Comparison of ENCODE assay signal across 9 cellular contexts in the genomic region with DNA sequence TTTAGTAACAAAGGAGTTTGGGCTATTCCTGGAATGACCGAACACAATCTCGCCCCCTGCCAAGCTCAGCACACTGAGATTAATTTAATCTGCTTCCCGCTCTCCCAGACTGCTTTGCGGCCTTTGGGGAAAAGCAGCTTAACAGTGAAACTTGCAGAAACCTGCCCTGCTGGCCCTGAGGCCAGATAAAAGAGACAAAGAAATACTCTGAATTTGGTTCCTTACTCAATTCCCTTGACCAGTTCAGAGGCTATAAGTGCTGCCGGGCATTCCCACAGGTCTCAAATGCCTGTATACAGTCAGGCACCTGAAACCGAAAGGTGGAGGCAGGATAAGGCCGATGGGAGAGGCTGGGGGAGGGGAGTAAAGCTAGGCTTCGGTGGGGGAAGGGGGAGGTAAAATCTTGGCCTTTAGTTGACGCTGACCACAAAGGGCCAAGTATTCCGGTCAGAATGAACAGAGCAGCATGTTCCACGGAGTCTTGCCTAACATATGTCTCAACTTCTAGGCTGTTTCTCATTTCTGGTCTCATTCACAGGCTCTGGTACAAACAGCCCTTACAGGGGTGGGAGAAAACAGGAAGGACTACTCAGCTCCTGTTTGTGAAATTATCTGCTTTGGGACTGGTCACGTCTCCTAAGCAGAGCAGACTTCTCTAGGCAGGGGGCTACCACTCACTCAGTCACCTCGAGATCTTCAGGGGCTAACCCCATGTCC. TPM values are rescaled to one million over a fixed set of nuclear protein-coding genes. Genes with fewer than 3 reads are reported as not detected.
DNase-seq lines count a peak whose midpoint lies in the region; ATAC-seq and TF ChIP-seq lines count a peak whose summit lies in the region.
"Had no signal": no experiment of that assay in that cellular context is flagged by ENCODE, and none has a peak within 500 bp of the region (broad histone marks: within the 10 kb centered on the region; RNA-seq: fewer than 3 reads in every experiment).

No MANE protein-coding gene starts in this region.

- TF ChIP-seq CTCF in AG04450 (IDR thresholded peaks at IDR 0.05; ENCODE audit: low read depth, low read length) = no peak

- H3K9me3 Mint-ChIP-seq in activated T-cell treated with anti-CD3 and anti-CD28 coated beads, Interleukin-2, amount 50 U/mL, for 4 hours = no peaks in the 10 kb centered on the region

- peak overlapping the region; percentile 51 for H3K9ac ChIP-seq in endocrine pancreas (ENCODE audit: control insufficient read depth, insufficient read depth, low read length)
- H3K9ac ChIP-seq in mucosa of rectum (ENCODE audit: low read depth in 1 of 2, low read length in 2 of 2) = peak overlapping the region in 1 of 2 donors; percentile 36

- peaks cover 8% of the 10 kb centered on the region for H3K36me3 Mint-ChIP-seq in activated T-cell treated with anti-CD3 and anti-CD28 coated beads, Interleukin-2, amount 50 U/mL, for 4 hours (ENCODE audit: insufficient read depth)

- CTCF ChIA-PET in AG04450 (lab: Charles Lee) = interaction anchor here (1.3 to 2.9 kb wide), 5 partner anchors 10 to 133 kb away, joined by 3 to 18 read pairs (median 7); a partner anchor contains a TSS

- H3K4me1 Mint-ChIP-seq in activated T-cell treated with anti-CD3 and anti-CD28 coated beads, Interleukin-2, amount 50 U/mL, for 4 hours (ENCODE audit: low read depth) = peaks cover 30% of the 10 kb centered on the region

- no peaks in the 10 kb centered on the region for H3K27me3 Mint-ChIP-seq in activated T-cell treated with anti-CD3 and anti-CD28 coated beads, Interleukin-2, amount 50 U/mL, for 4 hours (ENCODE audit: low read depth)

- H3K27ac ChIP-seq in AG04450 (ENCODE audit: low read depth, low read length) (peak overlapping the region; percentile 87), mucosa of rectum (ENCODE audit: low read depth in 2 of 2, low read length in 2 of 2) (peak overlapping the region; percentile 25 to 67)

- H3K27me3 ChIP-seq in AG04450 (ENCODE audit: control insufficient read depth, insufficient read depth, low read length) (no peaks in the 10 kb centered on the region), endocrine pancreas (ENCODE audit: control insufficient read depth, insufficient read depth, low read length) (no peaks in the 10 kb centered on the region), mucosa of rectum (ENCODE audit: control insufficient read depth in 2 of 2, insufficient read depth in 2 of 2, low read length in 2 of 2) (no peaks in the 10 kb centered on the region)

- POLR2A ChIA-PET in AG04450 (lab: Yijun Ruan, JAX) = interaction anchor here (0.5 to 2.1 kb wide), 5 partner anchors 9 to 239 kb away, joined by 3 to 9 read pairs (median 4); no protein-coding TSS in a partner anchor

- no peak overlapping the region for H3K4me3 Mint-ChIP-seq in activated T-cell treated with anti-CD3 and anti-CD28 coated beads, Interleukin-2, amount 50 U/mL, for 4 hours

- H3K4me3 ChIP-seq in AG04450 (ENCODE audit: low read depth, low read length) (peak overlapping the region; percentile 25; the same call in 1 of the 2 replicates), endocrine pancreas (ENCODE audit: control insufficient read depth, insufficient read depth, low read length) (peak overlapping the region; percentile 11), mucosa of rectum (ENCODE audit: low read length in 2 of 2) (no peak overlapping the region)

- DNase-seq in AG04450 (ENCODE audit: low read depth, low spot score) (peak; percentile 55), NOMO-1 (lab: John Stamatoyannopoulos, UW; ENCODE audit: unreplicated experiment in 2 of 2) (peak; percentile 80 to 97), kidney glomerular epithelial cell (lab: John Stamatoyannopoulos, UW) (no peak)
- no peak for DNase-seq in activated T-cell treated with anti-CD3 and anti-CD28 coated beads, Interleukin-2, amount 50 U/mL, for 4 hours

- H3K36me3 ChIP-seq in endocrine pancreas (ENCODE audit: control insufficient read depth, insufficient read depth, low read length) (no peaks in the 10 kb centered on the region), mucosa of rectum (ENCODE audit: control insufficient read depth in 2 of 2, insufficient read depth in 2 of 2, low read length in 2 of 2) (peaks cover 7 to 9% of the 10 kb centered on the region in 2 donors)

- H3K9me3 ChIP-seq in AG04450 (ENCODE audit: control insufficient read depth, insufficient read depth, low read length) (no peaks in the 10 kb centered on the region), endocrine pancreas (ENCODE audit: control insufficient read depth, low read length) (no peaks in the 10 kb centered on the region), mucosa of rectum (ENCODE audit: control insufficient read depth in 2 of 2, low read length in 2 of 2) (no peaks in the 10 kb centered on the region)

- H3K4me1 ChIP-seq in endocrine pancreas (ENCODE audit: control insufficient read depth, insufficient read depth, low read length) (peaks cover 37% of the 10 kb centered on the region), mucosa of rectum (ENCODE audit: control insufficient read depth in 2 of 2, insufficient read depth in 2 of 2, low read length in 2 of 2) (peaks cover 48 to 57% of the 10 kb centered on the region in 2 donors)

- no peak for ATAC-seq in GM21529 (IDR thresholded peaks at IDR 0.05; ENCODE audit: unreplicated experiment)
- no peak for ATAC-seq in activated T-cell treated with anti-CD3 and anti-CD28 coated beads, Interleukin-2, amount 50 U/mL, for 4 hours
- no peak for ATAC-seq in GM18909 (IDR thresholded peaks at IDR 0.05; ENCODE audit: poor library complexity, unreplicated experiment)

RNA-seq across cellular contexts. Expression of a gene that starts 17.8 kb away (rescaled TPM):
- polyA plus RNA-seq in AG04450 (2011; rRNA removed) = not detected in 2 replicates
- polyA minus RNA-seq in AG04450 (2011; rRNA and poly(A)+ RNA removed) = not detected in 2 replicates
- under 1 TPM in 1 of 3 donors, not detected in 2; 0.30 TPM for total RNA-seq in activated T-cell treated with anti-CD3 and anti-CD28 coated beads, Interleukin-2, amount 50 U/mL, for 4 hours
- total RNA-seq: T-helper 2 cell treated with Interferon-gamma antibody and Interleukin-4, amounts not matched to agents 100 ng/mL and 5 ng/mL, for 36 hours had no signal

Comparison
In these comparisons a context has a peak if more than half of its experiments do, and no peak if none do; other contexts are left out.
1. DNase-seq: peak in AG04450 (single experiment) and NOMO-1 (2 of 2); none in activated T-cell treated with anti-CD3 and anti-CD28 coated beads, Interleukin-2, amount 50 U/mL, for 4 hours (single experiment) and kidney glomerular epithelial cell (single experiment).
2. H3K4me3 ChIP-seq: peak in AG04450 (single experiment) and endocrine pancreas (single experiment); none in mucosa of rectum (0 of 2).